Comparison of ENCODE assay signal across 10 cellular contexts in genomic region chr19:6551607-6552450, GRCh38. TPM values are rescaled to one million over a fixed set of nuclear protein-coding genes. Genes with fewer than 3 reads are reported as not detected.
DNase-seq lines count a peak whose midpoint lies in the region; ATAC-seq and TF ChIP-seq lines count a peak whose summit lies in the region.
"Had no signal": no experiment of that assay in that cellular context is flagged by ENCODE, and none has a peak within 500 bp of the region (broad histone marks: within the 10 kb centered on the region; RNA-seq: fewer than 3 reads in every experiment).

No MANE protein-coding gene starts in this region.

- H3K79me2 ChIP-seq in mammary epithelial cell (ENCODE audit: insufficient read depth, low read length): no peaks in the 10 kb centered on the region

- DNase-seq in mammary epithelial cell: no peak
- no peak for DNase-seq in MCF 10A (ENCODE audit: unreplicated experiment)
- peak; percentile 79 for DNase-seq in UCSD-AML1 (lab: John Stamatoyannopoulos, UW; ENCODE audit: unreplicated experiment)
- no peak for DNase-seq in chondrocyte (ENCODE audit: low spot score)
- peak; percentile 68 for DNase-seq in stimulated activated CD4-positive, alpha-beta T cell treated with anti-CD3 and anti-CD28 coated beads, Interleukin-1b, Interleukin-23, amount 100 ng/mL, for 48 hours
- DNase-seq in NCI-H1417 (lab: John Stamatoyannopoulos, UW): no peak
- no peak for DNase-seq in esophagus squamous epithelium (lab: John Stamatoyannopoulos, UW)

- no peak for ATAC-seq in HG03469 (IDR thresholded peaks at IDR 0.05; ENCODE audit: unreplicated experiment)

- H3K4me3 ChIP-seq in mammary epithelial cell (replicated peaks in 1 of 3; ENCODE audit: insufficient read depth in 1 of 3, low read depth in 2 of 3, low read length in 3 of 3) (no peak overlapping the region), esophagus squamous epithelium (no peak overlapping the region)

- POLR2A ChIA-PET in MCF 10A (lab: Yijun Ruan, JAX): no interaction called here

- no TSS peak for BruUV-seq in mammary epithelial cell (replicated peaks; lab: Mats Ljungman, UMichigan)
- no TSS peak for BruUV-seq in MCF 10A (replicated peaks; lab: Mats Ljungman, UMichigan)

- no peaks in the 10 kb centered on the region for H3K36me3 ChIP-seq in mammary epithelial cell (ENCODE audit: insufficient read depth, low read length)
- no peaks in the 10 kb centered on the region for H3K36me3 ChIP-seq in esophagus squamous epithelium

- dilution Hi-C loops in mammary epithelial cell (cut with HindIII; ENCODE audit: low sequenced_read_pairs): no loop called here

- in situ Hi-C loops in mammary epithelial cell (cut with MboI; ENCODE audit: low sequenced_read_pairs in 2 of 2): no loop called here

- H3K9me3 Mint-ChIP-seq in MCF 10A (ENCODE audit: unreplicated experiment): no peaks in the 10 kb centered on the region
- peaks cover 4% of the 10 kb centered on the region for H3K9me3 Mint-ChIP-seq in chondrocyte (ENCODE audit: low read depth)

- H3K36me3 Mint-ChIP-seq in MCF 10A (ENCODE audit: insufficient read depth, unreplicated experiment) (no peaks in the 10 kb centered on the region), chondrocyte (ENCODE audit: low read depth) (no peaks in the 10 kb centered on the region)

- H3K27me3 ChIP-seq in mammary epithelial cell (ENCODE audit: insufficient read depth, low read length): no peaks in the 10 kb centered on the region
- H3K27me3 ChIP-seq in esophagus squamous epithelium: peaks cover 0 to 10% (median 0%) of the 10 kb centered on the region in 4 donors

- H3K4me3 Mint-ChIP-seq in MCF 10A (ENCODE audit: unreplicated experiment) (no peak overlapping the region), chondrocyte (ENCODE audit: unreplicated experiment) (no peak overlapping the region)

- peak overlapping the region; percentile 76 for H2AFZ ChIP-seq in mammary epithelial cell (ENCODE audit: low read depth, low read length)

- peaks cover 3% of the 10 kb centered on the region for H3K9me3 ChIP-seq in mammary epithelial cell (replicated peaks; ENCODE audit: insufficient read depth, low read length)
- H3K9me3 ChIP-seq in esophagus squamous epithelium: no peaks in the 10 kb centered on the region

- 57% methylated on average over 8 of the region's 28 CpGs for WGBS in mammary epithelial cell (ENCODE audit: low coverage, missing lambda C conversion rate)
- 4 to 53% methylated on average over 3 to 8 of the region's 28 CpGs for WGBS in esophagus squamous epithelium, 2 donors

- no peaks in the 10 kb centered on the region for H4K20me1 ChIP-seq in mammary epithelial cell (ENCODE audit: insufficient read depth, low read length)

- H3K4me1 ChIP-seq in mammary epithelial cell (ENCODE audit: insufficient read depth, low read length): peaks cover 4% of the 10 kb centered on the region
- peaks cover 0 to 11% (median 0%) of the 10 kb centered on the region in 3 donors for H3K4me1 ChIP-seq in esophagus squamous epithelium

- no peak overlapping the region for H3K9ac ChIP-seq in mammary epithelial cell (ENCODE audit: insufficient read depth, low read length)

- no peak for TF ChIP-seq CTCF in mammary epithelial cell (conservative IDR thresholded peaks at IDR 0.05 in 1 of 2, IDR thresholded peaks at IDR 0.05 in 1 of 2; ENCODE audit: extremely low read depth in 1 of 2, insufficient read depth in 1 of 2, low read depth in 1 of 2, low read length in 2 of 2)
- TF ChIP-seq CTCF in MCF 10A (IDR thresholded peaks at IDR 0.05; ENCODE audit: unreplicated experiment): no peak
- peak; percentile 65 for TF ChIP-seq CTCF in chondrocyte (IDR thresholded peaks at IDR 0.05)
- TF ChIP-seq CTCF in esophagus squamous epithelium (IDR thresholded peaks at IDR 0.05): peak in 3 of 6 experiments; percentile 7 to 23 (median 21)

- no peak overlapping the region for H3K4me2 ChIP-seq in mammary epithelial cell (ENCODE audit: insufficient read depth, low read depth, low read length)

- CTCF ChIA-PET in mammary epithelial cell (lab: Charles Lee; ENCODE audit: low non-redundant PET): no interaction called here
- CTCF ChIA-PET in MCF 10A (lab: Yijun Ruan, JAX): no interaction called here

- H3K4me1 Mint-ChIP-seq in MCF 10A (ENCODE audit: insufficient read depth, unreplicated experiment): peaks cover 5% of the 10 kb centered on the region
- H3K4me1 Mint-ChIP-seq in chondrocyte (ENCODE audit: low read depth): no peaks in the 10 kb centered on the region

- no peaks in the 10 kb centered on the region for H3K27me3 Mint-ChIP-seq in MCF 10A (ENCODE audit: insufficient read depth, unreplicated experiment)
- peaks cover 5% of the 10 kb centered on the region for H3K27me3 Mint-ChIP-seq in chondrocyte (ENCODE audit: low read depth)

- no peak for TF ChIP-seq POLR2A in esophagus squamous epithelium (IDR thresholded peaks at IDR 0.05)

- H3K27ac ChIP-seq in mammary epithelial cell (ENCODE audit: insufficient read depth, low read depth, low read length) (no peak overlapping the region), esophagus squamous epithelium (no peak overlapping the region)

- H3K27ac Mint-ChIP-seq in MCF 10A (ENCODE audit: low read depth, unreplicated experiment) (no peak overlapping the region), chondrocyte (ENCODE audit: unreplicated experiment) (no peak overlapping the region)

- intact Hi-C loops in mammary epithelial cell (cut with micrococcal nuclease): no loop called here
- intact Hi-C loops in MCF 10A (cut with micrococcal nuclease): no loop called here
- intact Hi-C loops in esophagus squamous epithelium (cut with DNase I): no loop called here

RNA-seq across cellular contexts. Expression of gene TNFSF9, which starts 21.0 kb away (rescaled TPM):
- 10 to 100 TPM in 1 of 2 donors, 1 to 10 TPM in 1; 9.5 to 15.2 TPM for total RNA-seq in mammary epithelial cell
- polyA plus RNA-seq in mammary epithelial cell: 20.5 TPM
- 23.8 TPM for polyA minus RNA-seq in mammary epithelial cell
- 6.2 and 6.9 TPM in 2 replicates for total RNA-seq in MCF 10A (2022)
- 5.9 to 6.9 TPM (median 6.7 TPM) in 3 replicates for total RNA-seq in chondrocyte
- 10 to 100 TPM in 3 of 4 donors, 1 to 10 TPM in 1; 6.3 to 21.6 (median 17.8) TPM for total RNA-seq in esophagus squamous epithelium

RNA-seq across cellular contexts. Expression of gene CD70, which starts 39.1 kb away (rescaled TPM):
- total RNA-seq in mammary epithelial cell (1 to 10 TPM in 1 of 2 donors, not detected in 1; 4.4 TPM), MCF 10A (2022) (13.4 and 14.7 TPM in 2 replicates), chondrocyte (3.3 to 8.1 TPM (median 3.9 TPM) in 3 replicates), esophagus squamous epithelium (1 to 10 TPM in 1 of 4 donors, not detected in 3; 4.0 TPM)
- polyA plus RNA-seq in mammary epithelial cell: 28.9 TPM
- 15.4 TPM for polyA minus RNA-seq in mammary epithelial cell
- polyA plus RNA-seq: AG04450, neural cell had no signal

RNA-seq across cellular contexts. Expression of gene TUBB4A, which starts 49.7 kb away (rescaled TPM):
- not detected for total RNA-seq in mammary epithelial cell
- polyA plus RNA-seq in mammary epithelial cell: 0.09 TPM
- polyA minus RNA-seq in mammary epithelial cell: not detected
- not detected in 2 replicates for total RNA-seq in MCF 10A (2022)
- total RNA-seq in chondrocyte: 0.26 to 0.99 TPM (median 0.70 TPM) in 3 replicates
- 1 to 10 TPM in 1 of 4 donors, not detected in 3; 7.8 TPM for total RNA-seq in esophagus squamous epithelium
- polyA plus RNA-seq: AG04450 had no signal

Comparison
In these comparisons a context has a peak if more than half of its experiments do, and no peak if none do; other contexts are left out.
1. DNase-seq: peak in UCSD-AML1 (single experiment) and stimulated activated CD4-positive, alpha-beta T cell treated with anti-CD3 and anti-CD28 coated beads, Interleukin-1b, Interleukin-23, amount 100 ng/mL, for 48 hours (single experiment); none in mammary epithelial cell (single experiment), MCF 10A (single experiment), chondrocyte (single experiment), NCI-H1417 (0 of 3) and esophagus squamous epithelium (single experiment).